Comparison of ENCODE assay signal across 15 cellular contexts in the genomic region with DNA sequence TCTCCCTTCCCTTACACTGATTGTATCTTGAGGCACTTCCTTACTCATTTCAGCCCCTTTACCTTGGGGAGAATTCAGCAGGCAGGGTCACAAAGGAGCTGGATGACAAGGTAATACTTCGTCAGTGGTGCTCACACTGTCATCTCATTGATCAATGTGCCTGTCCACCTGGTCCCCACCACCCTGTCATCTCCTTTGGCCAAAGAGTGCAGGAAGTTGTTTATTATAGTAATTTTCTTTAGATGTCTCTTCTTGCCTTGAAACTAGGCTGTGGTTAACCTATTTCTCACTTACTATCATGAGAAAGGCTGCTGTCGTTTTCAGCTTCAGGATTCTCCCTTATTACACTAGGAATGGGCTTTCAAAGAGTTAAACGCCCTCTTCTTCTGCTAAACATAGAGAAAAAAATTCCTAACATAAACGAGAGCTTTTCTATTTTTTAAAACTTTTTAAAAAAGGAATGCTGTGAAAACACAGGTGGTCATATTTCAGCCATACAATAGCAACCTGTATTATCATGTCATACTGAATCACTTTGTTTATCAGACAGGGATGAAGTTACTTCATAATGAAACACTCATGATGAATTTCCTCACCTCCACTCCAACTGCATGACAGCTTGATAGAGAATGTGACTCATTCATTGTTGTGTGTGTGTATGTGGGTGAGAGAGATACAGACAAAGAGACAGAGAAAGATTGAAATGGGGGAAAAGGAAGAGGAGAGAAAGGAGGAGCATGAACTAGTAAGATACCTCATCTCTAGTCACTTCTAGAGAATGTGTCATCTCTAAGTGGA.
A peak's percentile ranks its signal among the peaks of the same experiment; 100 is the strongest.
DNase-seq lines count a peak whose midpoint lies in the region; ATAC-seq and TF ChIP-seq lines count a peak whose summit lies in the region.
"Had no signal": no experiment of that assay in that cellular context is flagged by ENCODE, and none has a peak within 500 bp of the region (broad histone marks: within the 10 kb centered on the region; RNA-seq: fewer than 3 reads in every experiment).

No MANE protein-coding gene starts in this region.

- H3K9me2 ChIP-seq in PC-3 (replicated peaks; ENCODE audit: low read length) = no peaks in the 10 kb centered on the region

- H3K4me2 ChIP-seq in PC-3 (ENCODE audit: low read length) = peak overlapping the region; percentile 53

- no peaks in the 10 kb centered on the region for H3K9me3 ChIP-seq in PC-3 (ENCODE audit: low read length)
- H3K9me3 ChIP-seq in colonic mucosa = no peaks in the 10 kb centered on the region
- H3K9me3 ChIP-seq: right atrium auricular region had no signal

- H3K79me2 ChIP-seq in PC-3 (ENCODE audit: low read length) = no peaks in the 10 kb centered on the region

- CTCF ChIA-PET in PC-3 (lab: Charles Lee) = no interaction called here

- DNase-seq in activated CD8-positive, alpha-beta memory T cell treated with anti-CD3 and anti-CD28 coated beads for 24 hours = peak; percentile 56
- DNase-seq in activated CD8-positive, alpha-beta memory T cell treated with anti-CD3 and anti-CD28 coated beads, Interleukin-2, amount 50 U/mL, for 48 hours = no peak
- DNase-seq in PC-3 (peak; percentile 82), epithelial cell of esophagus (ENCODE audit: low read depth) (peak; percentile 97), colonic mucosa (no peak), OCI-M2 (lab: John Stamatoyannopoulos, UW; ENCODE audit: unreplicated experiment) (no peak)
- DNase-seq in stimulated activated CD4-positive, alpha-beta T cell treated with anti-CD3 and anti-CD28 coated beads, Interleukin-4, amount 100 ng/mL, for 24 hours = peak; percentile 9
- DNase-seq: activated CD4-positive, alpha-beta T cell treated with anti-CD3 and anti-CD28 coated beads, Interleukin-2, amount 50 U/mL, for 4 hours; dorsolateral prefrontal cortex; KG1; left cardiac atrium; stimulated activated naive CD4-positive, alpha-beta T cell had no signal

- no peaks in the 10 kb centered on the region for H3K36me3 ChIP-seq in PC-3 (ENCODE audit: low read depth, low read length)
- H3K36me3 ChIP-seq in colonic mucosa = no peaks in the 10 kb centered on the region
- H3K36me3 ChIP-seq: right atrium auricular region had no signal

- H4K20me1 ChIP-seq in PC-3 (ENCODE audit: low read length) = no peaks in the 10 kb centered on the region

- peak overlapping the region; percentile 73 for H3K27ac ChIP-seq in PC-3 (ENCODE audit: low read length)
- H3K27ac ChIP-seq in colonic mucosa = no peak overlapping the region
- H3K27ac ChIP-seq: C4-2B, dorsolateral prefrontal cortex, right atrium auricular region had no signal

- POLR2A ChIA-PET in PC-3 (lab: Charles Lee; ENCODE audit: unreplicated experiment) = no interaction called here

- no peaks in the 10 kb centered on the region for H3F3A ChIP-seq in PC-3 (ENCODE audit: low read length, unreplicated experiment)

- intact Hi-C loops in PC-3 (cut with micrococcal nuclease) = no loop called here
- intact Hi-C loops in colonic mucosa (cut with DNase I) = no loop called here

- no peak overlapping the region; the same call in 1 of the 2 replicates for H3K9ac ChIP-seq in PC-3 (ENCODE audit: low read length)
- H3K9ac ChIP-seq in colonic mucosa (ENCODE audit: low read depth in 2 of 2, low read length in 2 of 2) = no peak overlapping the region

- no TSS peak for BruUV-seq in PC-3 (replicated peaks; lab: Mats Ljungman, UMichigan)

- H3K4me1 ChIP-seq in PC-3 (ENCODE audit: insufficient read depth, low read length) = peaks cover 41% of the 10 kb centered on the region
- H3K4me1 ChIP-seq in colonic mucosa = no peaks in the 10 kb centered on the region
- H3K4me1 ChIP-seq: right atrium auricular region had no signal

- no peak for TF ChIP-seq CTCF in PC-3 (conservative IDR thresholded peaks at IDR 0.05; ENCODE audit: low read depth, low read length)
- no peak for TF ChIP-seq CTCF in epithelial cell of esophagus (IDR thresholded peaks at IDR 0.05; ENCODE audit: insufficient read depth, low read depth, low read length, missing control alignments)
- no peak for TF ChIP-seq CTCF in colonic mucosa (IDR thresholded peaks at IDR 0.05)

- H3K27me3 ChIP-seq in PC-3 (ENCODE audit: low read length) (no peaks in the 10 kb centered on the region), colonic mucosa (peaks cover 6% of the 10 kb centered on the region)
- H3K27me3 ChIP-seq: right atrium auricular region had no signal

- ATAC-seq in PC-3 = no peak; the same call in 1 of the 2 replicates
- no peak for ATAC-seq in HG03521 (IDR thresholded peaks at IDR 0.05; ENCODE audit: unreplicated experiment)

- no peak overlapping the region for H3K4me3 ChIP-seq in PC-3 (ENCODE audit: low read length)
- no peak overlapping the region for H3K4me3 ChIP-seq in epithelial cell of esophagus (ENCODE audit: low read length)
- no peak overlapping the region for H3K4me3 ChIP-seq in colonic mucosa
- H3K4me3 ChIP-seq: dorsolateral prefrontal cortex, right atrium auricular region had no signal

- no peak overlapping the region for H2AFZ ChIP-seq in PC-3 (ENCODE audit: low read length)

Comparison
In these comparisons a context has a peak if more than half of its experiments do, and no peak if none do; other contexts are left out.
1. DNase-seq: peak in activated CD8-positive, alpha-beta memory T cell treated with anti-CD3 and anti-CD28 coated beads for 24 hours (single experiment), PC-3 (single experiment), epithelial cell of esophagus (single experiment) and stimulated activated CD4-positive, alpha-beta T cell treated with anti-CD3 and anti-CD28 coated beads, Interleukin-4, amount 100 ng/mL, for 24 hours (single experiment); none in activated CD8-positive, alpha-beta memory T cell treated with anti-CD3 and anti-CD28 coated beads, Interleukin-2, amount 50 U/mL, for 48 hours (single experiment), colonic mucosa (single experiment) and OCI-M2 (single experiment).